33 cellular contexts compared by ENCODE assay signal in genomic region chr14:27026097-27026496, GRCh38.
"Had no signal": no experiment of that assay in that cellular context is flagged by ENCODE, and none has a peak within 500 bp of the region (broad histone marks: within the 10 kb centered on the region; RNA-seq: fewer than 3 reads in every experiment).

No MANE protein-coding gene starts in this region.

- H3K4me1 Mint-ChIP-seq: activated CD4-positive, alpha-beta memory T cell treated with anti-CD3 and anti-CD28 coated beads, Interleukin-2, amount 10 ng/mL, durations not matched to agents 7 days and 5 days; activated naive CD4-positive, alpha-beta T cell treated with anti-CD3 and anti-CD28 coated beads, Interleukin-2, amount 50 U/mL, for 24 hours; activated T-helper 17 cell treated with anti-CD3 and anti-CD28 coated beads, Interleukin-2, amount 50 U/mL, for 72 hours; brain had no signal

- H3K27ac Mint-ChIP-seq: activated CD4-positive, alpha-beta memory T cell treated with anti-CD3 and anti-CD28 coated beads, Interleukin-2, amount 10 ng/mL, durations not matched to agents 7 days and 5 days; activated naive CD4-positive, alpha-beta T cell treated with anti-CD3 and anti-CD28 coated beads, Interleukin-2, amount 50 U/mL, for 24 hours; activated T-cell treated with anti-CD3 and anti-CD28 coated beads, Interleukin-2, amount 50 U/mL, for 72 hours; activated T-helper 17 cell treated with anti-CD3 and anti-CD28 coated beads, Interleukin-2, amount 50 U/mL, for 72 hours; brain had no signal

- H2AFZ ChIP-seq: PC-9 had no signal

- H3K4me3 ChIP-seq: K562, PC-9 had no signal

- ATAC-seq: activated T-cell treated with anti-CD3 and anti-CD28 coated beads, Interleukin-2, amount 50 U/mL, for 72 hours; activated T-helper 17 cell treated with anti-CD3 and anti-CD28 coated beads, Interleukin-2, amount 50 U/mL, for 72 hours; K562; Right ventricle myocardium inferior had no signal

- H3K4me3 Mint-ChIP-seq: activated CD4-positive, alpha-beta memory T cell treated with anti-CD3 and anti-CD28 coated beads, Interleukin-2, amount 10 ng/mL, durations not matched to agents 7 days and 5 days; activated naive CD4-positive, alpha-beta T cell treated with anti-CD3 and anti-CD28 coated beads, Interleukin-2, amount 50 U/mL, for 24 hours; activated T-cell treated with anti-CD3 and anti-CD28 coated beads, Interleukin-2, amount 50 U/mL, for 72 hours; activated T-helper 17 cell treated with anti-CD3 and anti-CD28 coated beads, Interleukin-2, amount 50 U/mL, for 72 hours; brain had no signal

- H3K27me3 Mint-ChIP-seq: activated CD4-positive, alpha-beta memory T cell treated with anti-CD3 and anti-CD28 coated beads, Interleukin-2, amount 10 ng/mL, durations not matched to agents 7 days and 5 days; activated naive CD4-positive, alpha-beta T cell treated with anti-CD3 and anti-CD28 coated beads, Interleukin-2, amount 50 U/mL, for 24 hours; activated T-helper 17 cell treated with anti-CD3 and anti-CD28 coated beads, Interleukin-2, amount 50 U/mL, for 72 hours; brain had no signal

- H3K27ac ChIP-seq: PC-9, RWPE1, VCaP had no signal

- H3K36me3 Mint-ChIP-seq: activated naive CD4-positive, alpha-beta T cell treated with anti-CD3 and anti-CD28 coated beads, Interleukin-2, amount 50 U/mL, for 24 hours; brain had no signal

- DNase-seq: activated CD4-positive, alpha-beta memory T cell treated with anti-CD3 and anti-CD28 coated beads, Interleukin-2, amount 10 ng/mL, durations not matched to agents 7 days and 5 days; activated CD4-positive, alpha-beta T cell treated with anti-CD3 and anti-CD28 coated beads for 1 hour; activated CD4-positive, alpha-beta T cell treated with anti-CD3 and anti-CD28 coated beads for 48 hours; activated CD4-positive, CD25-positive, alpha-beta regulatory T cell; activated gamma-delta T cell; activated naive CD4-positive, alpha-beta T cell treated with Interleukin-2 at 50 U/mL for 16 hours; activated T-cell treated with anti-CD3 and anti-CD28 coated beads, Interleukin-2, amount 50 U/mL, for 1 hour; activated T-cell treated with anti-CD3 and anti-CD28 coated beads, Interleukin-2, amount 50 U/mL, for 72 hours; anterior cingulate cortex; caudate nucleus; Karpas-422; NCI-H1048; NCI-H1436 treated with DMSO at 0.1 percent for 48 hours; NCI-H187; NCI-H2029 treated with DMSO at 0.1 percent for 48 hours; NCI-H2107; NCI-H2171; NCI-H510A; NCI-H526 treated with DMSO at 0.1 percent for 48 hours; NCI-H82; PC-9; SIG-M5; SW 1271; T-helper 1 cell; T-helper 2 cell; T-helper 9 cell had no signal

- H3K4me2 ChIP-seq: PC-9 had no signal
